ENCODE assay signal across 10 cellular contexts in genomic region chr9:133683494-133684460, GRCh38. TPM values are rescaled to one million over a fixed set of nuclear protein-coding genes. Genes with fewer than 3 reads are reported as not detected.
DNase-seq lines count a peak whose midpoint lies in the region; ATAC-seq and TF ChIP-seq lines count a peak whose summit lies in the region.
"Had no signal": no experiment of that assay in that cellular context is flagged by ENCODE, and none has a peak within 500 bp of the region (broad histone marks: within the 10 kb centered on the region; RNA-seq: fewer than 3 reads in every experiment).

No MANE protein-coding gene starts in this region.

- no peaks in the 10 kb centered on the region for H3K27me3 Mint-ChIP-seq in CD8-positive, alpha-beta T cell (ENCODE audit: low read depth)
- no peaks in the 10 kb centered on the region for H3K27me3 Mint-ChIP-seq in endodermal cell (ENCODE audit: insufficient read depth)

- peaks cover 31% of the 10 kb centered on the region for H3K4me1 ChIP-seq in CD8-positive, alpha-beta T cell (ENCODE audit: insufficient read depth, low read length)
- H3K4me1 ChIP-seq in endodermal cell (ENCODE audit: control insufficient read depth, insufficient read depth, low read length), result peaks cover 3% of the 10 kb centered on the region
- peaks cover 0 to 32% (median 5%) of the 10 kb centered on the region in 4 donors for H3K4me1 ChIP-seq in sigmoid colon

- H3K36me3 Mint-ChIP-seq in CD8-positive, alpha-beta T cell, result peaks cover 2% of the 10 kb centered on the region
- no peaks in the 10 kb centered on the region for H3K36me3 Mint-ChIP-seq in endodermal cell (ENCODE audit: low read depth)
- H3K36me3 Mint-ChIP-seq: naive B cell had no signal

- no peaks in the 10 kb centered on the region for H3K27me3 ChIP-seq in CD8-positive, alpha-beta T cell (ENCODE audit: insufficient read depth, low read length)
- H3K27me3 ChIP-seq in endodermal cell (ENCODE audit: control insufficient read depth, insufficient read depth, low read length, poor library complexity, severe bottlenecking) (no peaks in the 10 kb centered on the region), sigmoid colon (no peaks in the 10 kb centered on the region)

- POLR2A ChIA-PET in CD8-positive, alpha-beta T cell (lab: Charles Lee), result interaction anchor here (0.6 to 2.8 kb wide), 11 partner anchors 9 to 224 kb away, joined by 3 to 51 read pairs (median 3); partner anchors contain the start of gene CACFD1

- TF ChIP-seq POLR2A in sigmoid colon (IDR thresholded peaks at IDR 0.05), result no peak

- intact Hi-C loops in CD8-positive, alpha-beta T cell (cut with DNase I, micrococcal nuclease), result loop anchor here (1.0 kb wide), 2 partner anchors 18 to 19 kb away; no protein-coding TSS in a partner anchor
- intact Hi-C loops in sigmoid colon (cut with DNase I), result no loop called here

- peak overlapping the region; percentile 68 for H3K4me3 Mint-ChIP-seq in CD8-positive, alpha-beta T cell
- H3K4me3 Mint-ChIP-seq in endodermal cell, result no peak overlapping the region

- H3K4me3 ChIP-seq in CD8-positive, alpha-beta T cell (ENCODE audit: low read depth, low read length), result peak overlapping the region; percentile 24
- H3K4me3 ChIP-seq in endodermal cell (ENCODE audit: low read length) (no peak overlapping the region), sigmoid colon (no peak overlapping the region)

- H3K9me3 Mint-ChIP-seq in CD8-positive, alpha-beta T cell, result no peaks in the 10 kb centered on the region
- no peaks in the 10 kb centered on the region for H3K9me3 Mint-ChIP-seq in endodermal cell
- H3K9me3 Mint-ChIP-seq: naive B cell had no signal

- CTCF ChIA-PET in CD8-positive, alpha-beta T cell (lab: Charles Lee), result interaction anchor here (0.6 to 1.6 kb wide), 7 partner anchors 9 to 59 kb away, joined by 3 to 7 read pairs (median 3); no protein-coding TSS in a partner anchor

- no peak overlapping the region for H3K9ac ChIP-seq in endodermal cell (ENCODE audit: extremely low read depth, low read length, poor library complexity, severe bottlenecking)

- 86 to 92% methylated on average over 26 to 33 of the region's 33 CpGs for WGBS in endodermal cell (ENCODE audit: insufficient coverage in 1 of 2, insufficient read length in 1 of 2), 2 experiments
- 53 to 63% methylated on average over 33 of the region's 33 CpGs for WGBS in sigmoid colon, 2 donors

- ATAC-seq in CD8-positive, alpha-beta T cell, result peak; percentile 75
- ATAC-seq in GM19023 (IDR thresholded peaks at IDR 0.05; ENCODE audit: unreplicated experiment) (no peak), HG02763 (IDR thresholded peaks at IDR 0.05; ENCODE audit: unreplicated experiment) (no peak), GM21447 (IDR thresholded peaks at IDR 0.05; ENCODE audit: unreplicated experiment) (no peak)

- no peaks in the 10 kb centered on the region for H3K36me3 ChIP-seq in CD8-positive, alpha-beta T cell (ENCODE audit: insufficient read depth, low read length)
- H3K36me3 ChIP-seq in endodermal cell (ENCODE audit: control insufficient read depth, insufficient read depth, low read length), result no peaks in the 10 kb centered on the region
- H3K36me3 ChIP-seq in sigmoid colon, result no peaks in the 10 kb centered on the region

- TF ChIP-seq CTCF in CD8-positive, alpha-beta T cell (IDR thresholded peaks at IDR 0.05), result peak; percentile 29
- TF ChIP-seq CTCF in endodermal cell (conservative IDR thresholded peaks at IDR 0.05) (no peak), sigmoid colon (IDR thresholded peaks at IDR 0.05) (no peak)

- peak; percentile 45 to 93 (median 71) for DNase-seq in CD8-positive, alpha-beta T cell
- peak; percentile 16 to 18 for DNase-seq in activated CD8-positive, alpha-beta memory T cell treated with anti-CD3 and anti-CD28 coated beads for 4 hours (ENCODE audit: low read depth in 2 of 2)
- no peak for DNase-seq in endodermal cell
- no peak for DNase-seq in sigmoid colon
- no peak for DNase-seq in KG1 (lab: John Stamatoyannopoulos, UW)
- DNase-seq: naive B cell had no signal

- no peaks in the 10 kb centered on the region for H3K9me3 ChIP-seq in CD8-positive, alpha-beta T cell (ENCODE audit: low read length)
- H3K9me3 ChIP-seq in endodermal cell (ENCODE audit: control insufficient read depth, low read length) (no peaks in the 10 kb centered on the region), sigmoid colon (no peaks in the 10 kb centered on the region)

- H3K27ac Mint-ChIP-seq in CD8-positive, alpha-beta T cell, result peak overlapping the region; percentile 100
- peak overlapping the region; percentile 61 for H3K27ac Mint-ChIP-seq in endodermal cell

- H3K27ac ChIP-seq in CD8-positive, alpha-beta T cell (ENCODE audit: low read depth, low read length), result peak overlapping the region; percentile 66
- H3K27ac ChIP-seq in endodermal cell (ENCODE audit: low read depth, low read length), result no peak overlapping the region
- H3K27ac ChIP-seq in sigmoid colon, result peak overlapping the region in 3 of 4 donors; percentile 14 to 41 (median 37)
- H3K27ac ChIP-seq: HL-60 had no signal

- peaks cover 40% of the 10 kb centered on the region for H3K4me1 Mint-ChIP-seq in CD8-positive, alpha-beta T cell (ENCODE audit: low read depth)
- no peaks in the 10 kb centered on the region for H3K4me1 Mint-ChIP-seq in endodermal cell

- no peak for TF ChIP-seq EP300 in sigmoid colon (IDR thresholded peaks at IDR 0.05)

RNA-seq across cellular contexts. Expression of gene DBH, which starts 47.6 kb away (rescaled TPM):
- under 1 TPM; 0.39 to 0.46 TPM for total RNA-seq in CD8-positive, alpha-beta T cell
- total RNA-seq in endodermal cell, result not detected
- polyA plus RNA-seq in endodermal cell (2013, experiment 1 of 2), result 0.93 TPM
- polyA plus RNA-seq in endodermal cell (2013, experiment 2 of 2), result 0.99 TPM
- not detected for total RNA-seq in sigmoid colon
- under 1 TPM in 1 of 3 donors, not detected in 2; 0.01 TPM for polyA plus RNA-seq in sigmoid colon

RNA-seq across cellular contexts. Expression of gene SARDH, which starts 54.4 kb away (rescaled TPM):
- 10 to 100 TPM; 10.2 to 11.4 TPM for total RNA-seq in CD8-positive, alpha-beta T cell
- 10 to 100 TPM in 1 of 2 donors, 1 to 10 TPM in 1; 8.4 to 11.2 TPM for total RNA-seq in endodermal cell
- polyA plus RNA-seq in endodermal cell (2013, experiment 1 of 2), result 6.2 TPM
- polyA plus RNA-seq in endodermal cell (2013, experiment 2 of 2), result 6.1 TPM
- 1 to 10 TPM in 3 of 4 donors, under 1 TPM in 1; 0.49 to 3.0 (median 2.4) TPM for total RNA-seq in sigmoid colon
- 1 to 10 TPM in 1 of 3 donors, under 1 TPM in 1, not detected in 1; 0.60 to 2.1 TPM for polyA plus RNA-seq in sigmoid colon

Comparison
In these comparisons a context has a peak if more than half of its experiments do, and no peak if none do; other contexts are left out.
1. DNase-seq: peak in CD8-positive, alpha-beta T cell (7 of 7) and activated CD8-positive, alpha-beta memory T cell treated with anti-CD3 and anti-CD28 coated beads for 4 hours (2 of 2); none in endodermal cell (single experiment), sigmoid colon (single experiment) and KG1 (single experiment).